8 cellular contexts compared by ENCODE assay signal in the genomic region with DNA sequence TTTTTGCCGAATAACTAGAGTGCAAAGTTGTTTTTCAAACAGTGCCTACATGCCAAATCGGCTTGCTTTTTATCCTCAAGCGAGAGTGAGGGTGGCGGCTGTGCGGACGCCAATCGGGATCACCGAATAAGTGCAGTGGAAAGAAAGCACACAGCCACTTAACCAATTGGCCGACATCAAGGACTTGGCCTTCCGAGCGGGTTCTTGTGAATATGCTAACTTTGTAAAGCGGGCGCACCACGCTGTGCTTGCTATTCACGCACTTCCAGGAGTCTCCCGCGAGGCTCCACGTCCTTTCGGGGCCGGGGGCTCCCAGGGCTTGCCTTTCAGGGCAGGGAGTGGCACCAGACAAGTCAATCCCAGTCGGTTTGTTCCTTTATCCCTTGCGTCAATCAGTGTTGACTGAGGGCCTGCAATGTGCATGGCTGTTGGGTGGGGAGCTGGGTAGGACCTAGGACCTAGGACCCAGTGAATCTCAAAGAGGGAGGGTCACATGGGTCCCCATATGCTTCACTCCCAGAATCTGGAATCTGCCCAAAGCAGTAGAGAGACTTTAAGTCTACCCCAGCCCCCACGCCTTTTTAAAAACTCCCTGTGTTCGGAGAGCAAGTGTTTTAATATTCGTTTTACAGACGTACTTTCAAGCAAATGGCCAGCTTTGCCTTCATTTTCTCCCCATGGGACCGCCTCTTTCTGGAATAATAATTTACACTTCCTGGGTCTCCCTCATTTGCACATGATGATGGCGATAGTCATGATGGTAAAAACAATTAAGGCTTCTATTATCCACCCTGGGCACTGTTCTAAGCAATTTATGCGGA. TPM values are rescaled to one million over a fixed set of nuclear protein-coding genes. Genes with fewer than 3 reads are reported as not detected.
A peak's percentile ranks its signal among the peaks of the same experiment; 100 is the strongest.
DNase-seq lines count a peak whose midpoint lies in the region; ATAC-seq and TF ChIP-seq lines count a peak whose summit lies in the region.

No MANE protein-coding gene starts in this region.

- no peaks in the 10 kb centered on the region for H3K36me3 Mint-ChIP-seq in activated naive CD4-positive, alpha-beta T cell treated with anti-CD3 and anti-CD28 coated beads, Interleukin-2, amount 50 U/mL, for 24 hours
- H3K36me3 Mint-ChIP-seq in immature natural killer cell, result no peaks in the 10 kb centered on the region
- no peaks in the 10 kb centered on the region for H3K36me3 Mint-ChIP-seq in stimulated activated effector memory CD8-positive, alpha-beta T cell treated with anti-CD3 and anti-CD28 coated beads, Interleukin-12 subunit alpha, Interleukin-12 subunit beta, amount 100 ng/mL, for 72 hours

- peak overlapping the region; percentile 92 for H3K27ac Mint-ChIP-seq in activated naive CD4-positive, alpha-beta T cell treated with anti-CD3 and anti-CD28 coated beads, Interleukin-2, amount 50 U/mL, for 24 hours
- H3K27ac Mint-ChIP-seq in immature natural killer cell, result peak overlapping the region in 2 of 6 donors; percentile 15 to 22
- no peak overlapping the region for H3K27ac Mint-ChIP-seq in stimulated activated effector memory CD8-positive, alpha-beta T cell treated with anti-CD3 and anti-CD28 coated beads, Interleukin-12 subunit alpha, Interleukin-12 subunit beta, amount 100 ng/mL, for 72 hours

- H3K4me3 Mint-ChIP-seq in activated naive CD4-positive, alpha-beta T cell treated with anti-CD3 and anti-CD28 coated beads, Interleukin-2, amount 50 U/mL, for 24 hours, result peak overlapping the region; percentile 91
- H3K4me3 Mint-ChIP-seq in immature natural killer cell, result peak overlapping the region; percentile 78 to 87 (median 86)
- H3K4me3 Mint-ChIP-seq in stimulated activated effector memory CD8-positive, alpha-beta T cell treated with anti-CD3 and anti-CD28 coated beads, Interleukin-12 subunit alpha, Interleukin-12 subunit beta, amount 100 ng/mL, for 72 hours, result peak overlapping the region; percentile 78

- H3K9me3 Mint-ChIP-seq in activated naive CD4-positive, alpha-beta T cell treated with anti-CD3 and anti-CD28 coated beads, Interleukin-2, amount 50 U/mL, for 24 hours, result no peaks in the 10 kb centered on the region
- H3K9me3 Mint-ChIP-seq in immature natural killer cell, result no peaks in the 10 kb centered on the region
- H3K9me3 Mint-ChIP-seq in stimulated activated effector memory CD8-positive, alpha-beta T cell treated with anti-CD3 and anti-CD28 coated beads, Interleukin-12 subunit alpha, Interleukin-12 subunit beta, amount 100 ng/mL, for 72 hours, result no peaks in the 10 kb centered on the region

- peaks cover 88% of the 10 kb centered on the region for H3K4me1 Mint-ChIP-seq in activated naive CD4-positive, alpha-beta T cell treated with anti-CD3 and anti-CD28 coated beads, Interleukin-2, amount 50 U/mL, for 24 hours
- peaks cover 38 to 41% of the 10 kb centered on the region in 2 donors for H3K4me1 Mint-ChIP-seq in immature natural killer cell
- peaks cover 39% of the 10 kb centered on the region for H3K4me1 Mint-ChIP-seq in stimulated activated effector memory CD8-positive, alpha-beta T cell treated with anti-CD3 and anti-CD28 coated beads, Interleukin-12 subunit alpha, Interleukin-12 subunit beta, amount 100 ng/mL, for 72 hours

- in situ Hi-C loops in astrocyte of the spinal cord (cut with HindIII; ENCODE audit: low sequenced_read_pairs), result no loop called here

- no peak for TF ChIP-seq CTCF in astrocyte of the spinal cord (IDR thresholded peaks at IDR 0.05; ENCODE audit: low read depth, low read length)

- no peak for DNase-seq in activated naive CD4-positive, alpha-beta T cell treated with anti-CD3 and anti-CD28 coated beads, Interleukin-2, amount 50 U/mL, for 16 hours
- DNase-seq in astrocyte of the spinal cord (ENCODE audit: low read depth, low spot score) (peak; percentile 57), immature natural killer cell (no peak)
- no peak for DNase-seq in stimulated activated effector memory CD8-positive, alpha-beta T cell treated with anti-CD3 and anti-CD28 coated beads, Interleukin-12 subunit alpha, Interleukin-12 subunit beta, amount 100 ng/mL, for 72 hours (ENCODE audit: low spot score in 2 of 2)

- H3K4me3 ChIP-seq in astrocyte of the spinal cord (ENCODE audit: low read depth, low read length), result peak overlapping the region; percentile 60

- no peaks in the 10 kb centered on the region for H3K27me3 Mint-ChIP-seq in activated naive CD4-positive, alpha-beta T cell treated with anti-CD3 and anti-CD28 coated beads, Interleukin-2, amount 50 U/mL, for 24 hours
- peaks cover 13 to 18% (median 16%) of the 10 kb centered on the region in 3 donors for H3K27me3 Mint-ChIP-seq in immature natural killer cell (ENCODE audit: low read depth in 3 of 3)

- no peak for ATAC-seq in stimulated activated effector memory CD8-positive, alpha-beta T cell treated with anti-CD3 and anti-CD28 coated beads, Interleukin-12 subunit alpha, Interleukin-12 subunit beta, amount 100 ng/mL, for 72 hours
- ATAC-seq in HG03520 (IDR thresholded peaks at IDR 0.05; ENCODE audit: unreplicated experiment) (no peak), GM21723 (IDR thresholded peaks at IDR 0.05; ENCODE audit: unreplicated experiment) (no peak), GM21737 (IDR thresholded peaks at IDR 0.05; ENCODE audit: unreplicated experiment) (no peak)

RNA-seq across cellular contexts. Expression of gene GCNT4, which starts 2.0 kb away (rescaled TPM):
- polyA plus RNA-seq in immature natural killer cell, result under 1 TPM in 2 of 3 donors, not detected in 1; 0.03 to 0.10 TPM
